19 cellular contexts compared by ENCODE assay signal in genomic region chr14:92994942-92995341, GRCh38.
DNase-seq lines count a peak whose midpoint lies in the region; ATAC-seq, FAIRE-seq and TF ChIP-seq lines count a peak whose summit lies in the region.
"Had no signal": no experiment of that assay in that cellular context is flagged by ENCODE, and none has a peak within 500 bp of the region (broad histone marks: within the 10 kb centered on the region; RNA-seq: fewer than 3 reads in every experiment).

No MANE protein-coding gene starts in this region.

- H3K79me2 ChIP-seq in H1 (ENCODE audit: control insufficient read depth in 1 of 2, insufficient read depth in 2 of 2, low read length in 2 of 2) = peaks cover 0 to 7% of the 10 kb centered on the region in 2 experiments; a peak in 1 of 4 replicates
- H3K79me2 ChIP-seq in osteoblast (ENCODE audit: insufficient read depth, low read length) = no peaks in the 10 kb centered on the region

- H3K4me3 ChIP-seq in HEK293 (ENCODE audit: low read depth, low read length) (no peak overlapping the region), H1 (ENCODE audit: extremely low read depth in 1 of 4, insufficient read depth in 2 of 4, low read depth in 3 of 4, low read length in 4 of 4) (no peak overlapping the region), osteoblast (ENCODE audit: insufficient read depth, low read length) (no peak overlapping the region)
- H3K4me3 ChIP-seq: PC-9 had no signal

- H3K36me3 ChIP-seq in HEK293 (ENCODE audit: control insufficient read depth in 2 of 2, insufficient read depth in 1 of 2, low read length in 2 of 2) = peaks cover 0 to 13% of the 10 kb centered on the region in 2 experiments; a peak in 1 of 3 replicates
- H3K36me3 ChIP-seq in H1 (ENCODE audit: control insufficient read depth in 2 of 4, insufficient read depth in 4 of 4, low read length in 3 of 4) = peaks cover 2 to 6% (median 6%) of the 10 kb centered on the region in 4 experiments; a peak in 4 of 8 replicates
- H3K36me3 ChIP-seq in osteoblast (ENCODE audit: insufficient read depth, low read length) = no peaks in the 10 kb centered on the region

- no peak overlapping the region for H3K14ac ChIP-seq in H1 (ENCODE audit: insufficient read length)

- H4K20me1 ChIP-seq in H1 (replicated peaks in 1 of 2; ENCODE audit: control insufficient read depth in 1 of 2, insufficient read depth in 2 of 2, low read length in 2 of 2) (peaks cover 3 to 7% of the 10 kb centered on the region in 2 experiments), osteoblast (ENCODE audit: insufficient read depth, low read length) (peaks cover 3% of the 10 kb centered on the region)

- no peak overlapping the region for H2BK5ac ChIP-seq in H1 (ENCODE audit: low read depth, low read length)

- FAIRE-seq in H1 (lab: Jason Lieb, UNC) = no peak
- FAIRE-seq: GM12892, GM18507 had no signal

- H3K4me1 ChIP-seq in HEK293 (ENCODE audit: control insufficient read depth, insufficient read depth, low read length) = no peaks in the 10 kb centered on the region
- H3K4me1 ChIP-seq in H1 (replicated peaks in 1 of 4; ENCODE audit: control insufficient read depth in 3 of 4, insufficient read depth in 4 of 4, low read length in 3 of 4) = peaks cover 0 to 6% (median 0%) of the 10 kb centered on the region in 4 experiments; a peak in 2 of 7 replicates
- no peaks in the 10 kb centered on the region for H3K4me1 ChIP-seq in osteoblast (ENCODE audit: insufficient read depth, low read length)

- in situ Hi-C loops in G401 (cut with HindIII; ENCODE audit: low sequenced_read_pairs) = no loop called here

- CTCF ChIA-PET in HEK293 (lab: Yijun Ruan, JAX) = interaction anchor here (0.5 kb wide), 1 partner anchor 180 kb away, joined by 3 read pairs; no protein-coding TSS in a partner anchor
- CTCF ChIA-PET in H1 (lab: Charles Lee; ENCODE audit: partially characterized antibody) = interaction anchor here (0.9 to 6.8 kb wide), 5 partner anchors 12 to 66 kb away, joined by 3 to 30 read pairs (median 3); no protein-coding TSS in a partner anchor

- no peaks in the 10 kb centered on the region for H3K4me1 Mint-ChIP-seq in activated naive CD8-positive, alpha-beta T cell treated with anti-CD3 and anti-CD28 coated beads for 36 hours
- H3K4me1 Mint-ChIP-seq: CD8-positive, alpha-beta memory T cell had no signal

- no peak overlapping the region for H3K27ac Mint-ChIP-seq in activated naive CD8-positive, alpha-beta T cell treated with anti-CD3 and anti-CD28 coated beads for 36 hours

- peaks cover 13% of the 10 kb centered on the region for H3K36me3 Mint-ChIP-seq in activated naive CD8-positive, alpha-beta T cell treated with anti-CD3 and anti-CD28 coated beads for 36 hours

- H3K23me2 ChIP-seq in H1 (ENCODE audit: low read depth, low read length) = no peaks in the 10 kb centered on the region

- no peak overlapping the region for H3K23ac ChIP-seq in H1 (ENCODE audit: insufficient read length)

- TF ChIP-seq RAD21 in H1 (IDR thresholded peaks at IDR 0.05 in 1 of 2, conservative IDR thresholded peaks at IDR 0.05 in 1 of 2; ENCODE audit: low read depth in 2 of 2, low read length in 2 of 2) = peak in 1 of 2 experiments; percentile 18; a peak in 1 of 4 replicates

- H2BK15ac ChIP-seq in H1 (ENCODE audit: low read length) = no peak overlapping the region

- H3K56ac ChIP-seq in H1 (replicated peaks; ENCODE audit: insufficient read length, low read depth, low read length) = no peak overlapping the region

- H3K27me3 ChIP-seq in H1 (replicated peaks in 1 of 4; ENCODE audit: control insufficient read depth in 3 of 4, extremely low read depth in 1 of 4, insufficient read depth in 3 of 4, low read length in 3 of 4) (no peaks in the 10 kb centered on the region), osteoblast (ENCODE audit: insufficient read depth, low read length) (no peaks in the 10 kb centered on the region)

- DNase-seq in ELF-1 (ENCODE audit: low read depth, low spot score) (peak; percentile 36), H1 (ENCODE audit: low read depth in 1 of 2, low spot score in 2 of 2) (no peak), osteoblast (ENCODE audit: insufficient read length, low spot score, missing footprints) (peak; percentile 65), G401 (ENCODE audit: low spot score) (no peak)
- no peak for DNase-seq in activated naive CD8-positive, alpha-beta T cell treated with anti-CD3 and anti-CD28 coated beads for 36 hours
- DNase-seq: C1 segment of cervical spinal cord; CD8-positive, alpha-beta memory T cell; DMS53; EL; GOT3; NCI-H1105; NCI-H1694 treated with DMSO at 0.1 percent for 48 hours; NCI-H226; NCI-H524; PC-9 had no signal

- H2BK12ac ChIP-seq in H1 (ENCODE audit: low read depth, low read length) = no peak overlapping the region

- no peak overlapping the region for H2AK5ac ChIP-seq in H1 (ENCODE audit: low read depth, low read length)

- no peak overlapping the region for H3K9ac ChIP-seq in H1 (replicated peaks in 1 of 4; ENCODE audit: extremely low read depth in 1 of 4, low read depth in 3 of 4, low read length in 3 of 4)

- TF ChIP-seq POLR2A in H1 (IDR thresholded peaks at IDR 0.05; ENCODE audit: control extremely low read depth in 1 of 2, low read depth in 2 of 2, low read length in 2 of 2) = no peak

- no peaks in the 10 kb centered on the region for H3K9me3 Mint-ChIP-seq in activated naive CD8-positive, alpha-beta T cell treated with anti-CD3 and anti-CD28 coated beads for 36 hours
- H3K9me3 Mint-ChIP-seq: CD8-positive, alpha-beta memory T cell had no signal

- no peak overlapping the region for H3K27ac ChIP-seq in HEK293 (ENCODE audit: extremely low read depth, low read depth, low read length)
- H3K27ac ChIP-seq in H1 (ENCODE audit: low read depth, low read length) = no peak overlapping the region
- no peak overlapping the region for H3K27ac ChIP-seq in osteoblast (ENCODE audit: low read depth, low read length)
- H3K27ac ChIP-seq: PC-9 had no signal

- H3K4me2 ChIP-seq in H1 (ENCODE audit: insufficient read depth in 1 of 2, low read depth in 2 of 2, low read length in 2 of 2) (no peak overlapping the region), osteoblast (ENCODE audit: insufficient read depth, low read length) (no peak overlapping the region)
- H3K4me2 ChIP-seq: PC-9 had no signal

- peaks cover 7% of the 10 kb centered on the region for H3K79me1 ChIP-seq in H1 (ENCODE audit: low read depth, low read length)

- H2BK20ac ChIP-seq in H1 (ENCODE audit: low read length) = no peak overlapping the region

- no peak overlapping the region for H4K8ac ChIP-seq in H1 (ENCODE audit: extremely low read depth, insufficient read depth, low read length)

- no peaks in the 10 kb centered on the region for H3K27me3 Mint-ChIP-seq in activated naive CD8-positive, alpha-beta T cell treated with anti-CD3 and anti-CD28 coated beads for 36 hours

- no peak overlapping the region for H2BK120ac ChIP-seq in H1 (replicated peaks; ENCODE audit: low read depth, low read length)

- no peak for TF ChIP-seq CTCF in HEK293 (tag by site-specific recombination; IDR thresholded peaks at IDR 0.05)
- peak in 2 of 3 experiments; percentile 20 to 24; a peak in 2 of 4 replicates for TF ChIP-seq CTCF in H1 (IDR thresholded peaks at IDR 0.05; ENCODE audit: control extremely low read depth in 1 of 3, insufficient read depth in 1 of 3, low read depth in 1 of 3, low read length in 3 of 3)
- TF ChIP-seq CTCF in osteoblast (IDR thresholded peaks at IDR 0.05; ENCODE audit: extremely low read depth, low read depth, low read length) = no peak

- 93% methylated on average over 11 of the region's 11 CpGs; no CpG with 5 or more reads in 1 of the 2 experiments for WGBS in H1 (ENCODE audit: extremely low coverage in 1 of 2, insufficient coverage in 1 of 2, insufficient read length in 1 of 2, insufficient replicate concordance in 2 of 2, low coverage in 1 of 2, low lambda C conversion rate in 2 of 2, missing lambda C conversion rate in 1 of 2), 2 experiments

- no peak for ATAC-seq in HG03139 (IDR thresholded peaks at IDR 0.05; ENCODE audit: unreplicated experiment)

- no peak for TF ChIP-seq EP300 in H1 (IDR thresholded peaks at IDR 0.05; ENCODE audit: borderline replicate concordance in 1 of 2, low read depth in 2 of 2, low read length in 2 of 2)

- no peak overlapping the region for H3K18ac ChIP-seq in H1 (ENCODE audit: extremely low read depth, low read length)

- H3K4me3 Mint-ChIP-seq in activated naive CD8-positive, alpha-beta T cell treated with anti-CD3 and anti-CD28 coated beads for 36 hours = no peak overlapping the region
- H3K4me3 Mint-ChIP-seq: CD8-positive, alpha-beta memory T cell had no signal

- no peak overlapping the region for H4K5ac ChIP-seq in H1 (ENCODE audit: insufficient read length, low read depth, low read length)

- no peak overlapping the region for H3K4ac ChIP-seq in H1 (replicated peaks; ENCODE audit: insufficient read length, low read depth, low read length)

- H4K91ac ChIP-seq in H1 (replicated peaks; ENCODE audit: insufficient read length, low read length) = no peak overlapping the region

- H2AFZ ChIP-seq in H1 (ENCODE audit: low read length) (no peak overlapping the region), osteoblast (ENCODE audit: low read length) (no peak overlapping the region)
- H2AFZ ChIP-seq: PC-9 had no signal

- POLR2A ChIA-PET in HEK293 (lab: Yijun Ruan, JAX) (no interaction called here), H1 (lab: Charles Lee; ENCODE audit: partially characterized antibody) (interaction anchor here (0.5 to 1.9 kb wide), 2 partner anchors 17 to 25 kb away, joined by 3 to 4 read pairs; no protein-coding TSS in a partner anchor)

- H3K9me3 ChIP-seq in HEK293 (ENCODE audit: control insufficient read depth, insufficient read depth, low read depth, low read length) = no peaks in the 10 kb centered on the region
- no peaks in the 10 kb centered on the region for H3K9me3 ChIP-seq in H1 (ENCODE audit: insufficient read depth in 2 of 2, low read depth in 1 of 2, low read length in 1 of 2)
- no peaks in the 10 kb centered on the region for H3K9me3 ChIP-seq in osteoblast (ENCODE audit: low read depth, low read length)

TF ChIP-seq in HEK293, 187 proteins besides CTCF, POLR2A, EP300 and RAD21 (continues in another document):
- TF ChIP-seq ZNF146 (tag by site-specific recombination; IDR thresholded peaks at IDR 0.05) (no peak), ZNF138 (tag by site-specific recombination; IDR thresholded peaks at IDR 0.05; ENCODE audit: borderline replicate concordance) (no peak), ZIC2 (tag by site-specific recombination; IDR thresholded peaks at IDR 0.05) (peak; percentile 81), KLF7 (tag by site-specific recombination; IDR thresholded peaks at IDR 0.05; ENCODE audit: borderline replicate concordance) (no peak)

TF ChIP-seq in H1, 55 proteins besides CTCF, POLR2A, EP300 and RAD21:
- TF ChIP-seq BACH1 (IDR thresholded peaks at IDR 0.05; ENCODE audit: low read length) (no peak), HDAC6 (IDR thresholded peaks at IDR 0.05; ENCODE audit: low read depth, low read length) (no peak), SP4 (IDR thresholded peaks at IDR 0.05; ENCODE audit: low read length) (no peak)

Comparison
In these comparisons a context has a peak if more than half of its experiments do, and no peak if none do; other contexts are left out.
1. DNase-seq: peak in ELF-1 (single experiment) and osteoblast (single experiment); none in H1 (0 of 2), activated naive CD8-positive, alpha-beta T cell treated with anti-CD3 and anti-CD28 coated beads for 36 hours (single experiment) and G401 (single experiment).
2. CTCF ChIP-seq: peak in H1 (2 of 3); none in HEK293 (single experiment) and osteoblast (single experiment).